Comparison of ENCODE assay signal across 8 cellular contexts in genomic region chr4:168880811-168881595, GRCh38.
DNase-seq lines count a peak whose midpoint lies in the region; ATAC-seq and TF ChIP-seq lines count a peak whose summit lies in the region.

No MANE protein-coding gene starts in this region.

- no peak for TF ChIP-seq EP300 in stomach (IDR thresholded peaks at IDR 0.05)
- no peak for TF ChIP-seq EP300 in tibial nerve (IDR thresholded peaks at IDR 0.05)

- POLR2A ChIA-PET in MCF 10A (lab: Yijun Ruan, JAX): interaction anchor here (0.7 to 2.0 kb wide), 4 partner anchors 37 to 65 kb away, joined by 3 to 8 read pairs (median 4); no protein-coding TSS in a partner anchor

- H3K27ac ChIP-seq in stomach (peak overlapping the region in 4 of 5 donors; percentile 7 to 87 (median 70)), tibial nerve (peak overlapping the region in 2 of 4 donors; percentile 30 to 62)

- 71 to 79% (median 78%) methylated on average over 8 of the region's 8 CpGs for WGBS in stomach, 5 donors
- 68 to 79% methylated on average over 8 of the region's 8 CpGs for WGBS in tibial nerve, 2 donors

- TF ChIP-seq POLR2A in stomach (IDR thresholded peaks at IDR 0.05) (no peak), tibial nerve (IDR thresholded peaks at IDR 0.05) (no peak)

- peak; percentile 54 for ATAC-seq in GM19467 (IDR thresholded peaks at IDR 0.05; ENCODE audit: unreplicated experiment)
- peak; percentile 61 for ATAC-seq in HG03196 (IDR thresholded peaks at IDR 0.05; ENCODE audit: unreplicated experiment)
- ATAC-seq in HG03439 (IDR thresholded peaks at IDR 0.05; ENCODE audit: unreplicated experiment): no peak

- H3K9me3 ChIP-seq in stomach (no peaks in the 10 kb centered on the region), tibial nerve (no peaks in the 10 kb centered on the region)

- H3K4me1 Mint-ChIP-seq in MCF 10A (ENCODE audit: insufficient read depth, unreplicated experiment): peaks cover 39% of the 10 kb centered on the region

- peaks cover 94% of the 10 kb centered on the region for H3K36me3 Mint-ChIP-seq in MCF 10A (ENCODE audit: insufficient read depth, unreplicated experiment)

- H3K36me3 ChIP-seq in stomach (peaks cover 0 to 35% (median 19%) of the 10 kb centered on the region in 4 donors), tibial nerve (peaks cover 0 to 16% (median 0%) of the 10 kb centered on the region in 3 donors)

- intact Hi-C loops in MCF 10A (cut with micrococcal nuclease): no loop called here
- intact Hi-C loops in stomach (cut with DNase I; ENCODE audit: low total_unique reads): no loop called here

- BruUV-seq in MCF 10A (replicated peaks; lab: Mats Ljungman, UMichigan): no TSS peak

- no peak for TF ChIP-seq CTCF in MCF 10A (IDR thresholded peaks at IDR 0.05; ENCODE audit: unreplicated experiment)
- TF ChIP-seq CTCF in stomach (IDR thresholded peaks at IDR 0.05): no peak
- no peak for TF ChIP-seq CTCF in tibial nerve (IDR thresholded peaks at IDR 0.05)

- no peak overlapping the region for H3K4me3 ChIP-seq in stomach
- no peak overlapping the region for H3K4me3 ChIP-seq in tibial nerve

- H3K4me1 ChIP-seq in stomach: peaks cover 15 to 87% (median 54%) of the 10 kb centered on the region in 4 donors
- peaks cover 0 to 62% (median 13%) of the 10 kb centered on the region in 4 donors for H3K4me1 ChIP-seq in tibial nerve

- H3K4me3 Mint-ChIP-seq in MCF 10A (ENCODE audit: unreplicated experiment): no peak overlapping the region

- CTCF ChIA-PET in MCF 10A (lab: Yijun Ruan, JAX): interaction anchor here (0.7 to 1.5 kb wide), 4 partner anchors 11 to 296 kb away, joined by 3 read pairs; no protein-coding TSS in a partner anchor

- peaks cover 0 to 9% (median 0%) of the 10 kb centered on the region in 3 donors for H3K27me3 ChIP-seq in stomach
- no peaks in the 10 kb centered on the region for H3K27me3 ChIP-seq in tibial nerve

- no peaks in the 10 kb centered on the region for H3K9me3 Mint-ChIP-seq in MCF 10A (ENCODE audit: unreplicated experiment)

- DNase-seq in MCF 10A (ENCODE audit: unreplicated experiment): no peak
- no peak for DNase-seq in stomach
- no peak for DNase-seq in activated CD4-positive, CD25-positive, alpha-beta regulatory T cell treated with anti-CD3 and anti-CD28 coated beads, Interleukin-2, amount 50 U/mL, for 72 hours
- no peak for DNase-seq in T-helper 2 cell
- DNase-seq in tibial nerve (ENCODE audit: low spot score in 2 of 2): no peak

- no peaks in the 10 kb centered on the region for H3K27me3 Mint-ChIP-seq in MCF 10A (ENCODE audit: insufficient read depth, unreplicated experiment)

- H3K27ac Mint-ChIP-seq in MCF 10A (ENCODE audit: low read depth, unreplicated experiment): peak overlapping the region; percentile 61
